ENCODE assay signal across 8 cellular contexts in the genomic region with DNA sequence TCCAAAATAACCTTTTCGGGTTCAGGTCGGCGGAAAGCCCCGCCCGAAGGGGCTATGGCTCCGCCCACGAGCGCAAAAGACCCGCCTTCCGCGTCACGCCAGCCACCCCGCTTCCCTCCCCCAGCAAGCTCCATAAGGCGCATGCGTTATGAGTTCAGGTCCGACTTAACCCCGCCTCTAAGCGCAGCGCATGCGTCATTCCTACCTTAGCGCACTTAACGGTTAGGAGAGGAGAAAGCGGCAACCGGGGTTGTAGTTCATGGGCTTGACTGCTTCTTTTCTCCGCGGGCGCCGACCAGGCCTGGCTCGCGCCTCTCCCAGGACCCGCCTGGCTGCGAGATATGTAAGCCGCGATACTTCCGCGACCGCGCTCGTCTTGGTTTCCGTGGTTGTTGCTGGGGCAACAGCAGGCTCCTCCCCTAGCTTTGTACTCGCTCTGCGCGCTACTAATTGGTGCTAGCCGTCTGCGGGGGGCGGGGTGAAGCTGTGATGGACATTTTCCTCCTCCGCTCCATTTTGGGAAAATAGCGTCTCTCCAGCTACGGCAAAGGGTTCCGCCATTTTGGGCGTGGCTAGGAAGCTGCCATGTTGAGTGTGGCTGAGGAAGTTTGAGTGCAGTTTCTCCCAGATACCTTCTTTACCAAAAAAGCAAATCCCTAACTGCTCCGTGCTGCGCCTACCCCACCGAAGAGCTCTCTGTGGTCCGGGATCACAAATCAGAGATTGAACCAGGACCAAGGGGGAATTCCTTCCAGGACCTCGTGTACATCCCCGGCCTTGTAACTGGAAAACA. TPM values are rescaled to one million over a fixed set of nuclear protein-coding genes. Genes with fewer than 3 reads are reported as not detected.
A peak's percentile ranks its signal among the peaks of the same experiment; 100 is the strongest.
DNase-seq lines count a peak whose midpoint lies in the region; ATAC-seq and TF ChIP-seq lines count a peak whose summit lies in the region.

A gene with protein sequence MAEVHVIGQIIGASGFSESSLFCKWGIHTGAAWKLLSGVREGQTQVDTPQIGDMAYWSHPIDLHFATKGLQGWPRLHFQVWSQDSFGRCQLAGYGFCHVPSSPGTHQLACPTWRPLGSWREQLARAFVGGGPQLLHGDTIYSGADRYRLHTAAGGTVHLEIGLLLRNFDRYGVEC (minus strand): TSS at position 397 of the 793 bp plus-strand sequence. CDS start 630 bp downstream, outside the sequence.

- peak within 1 kb of the TSS; percentile 84 to 91 for H3K4me3 Mint-ChIP-seq in effector memory CD8-positive, alpha-beta T cell

- H3K27me3 Mint-ChIP-seq in effector memory CD8-positive, alpha-beta T cell = no peaks in the 10 kb centered on the region

- H3K27ac Mint-ChIP-seq in effector memory CD8-positive, alpha-beta T cell = peak within 1 kb of the TSS; percentile 98 to 99

- H3K4me1 Mint-ChIP-seq in effector memory CD8-positive, alpha-beta T cell (ENCODE audit: low read depth in 2 of 2) = peaks cover 22 to 27% of the 10 kb centered on the region in 2 donors

- H3K9me3 Mint-ChIP-seq in effector memory CD8-positive, alpha-beta T cell = no peaks in the 10 kb centered on the region

- peaks cover 23% of the 10 kb centered on the region for H3K36me3 Mint-ChIP-seq in effector memory CD8-positive, alpha-beta T cell (ENCODE audit: insufficient read depth)

- peak; percentile 95 for DNase-seq in CMK (ENCODE audit: low read depth)
- peak; percentile 94 for DNase-seq in GM20000 (ENCODE audit: low spot score)
- peak; percentile 100 for DNase-seq in HT-29 (ENCODE audit: low spot score)
- DNase-seq in NOMO-1 (lab: John Stamatoyannopoulos, UW; ENCODE audit: unreplicated experiment in 2 of 2) = peak; percentile 96 to 99
- DNase-seq in activated CD8-positive, alpha-beta memory T cell treated with anti-CD3 and anti-CD28 coated beads for 4 hours (ENCODE audit: low read depth in 2 of 2) = peak; percentile 97
- peak; percentile 97 to 98 (median 97) for DNase-seq in effector memory CD8-positive, alpha-beta T cell
- DNase-seq in medulla oblongata (ENCODE audit: extremely low spot score) = peak; percentile 99
- DNase-seq in stimulated activated CD8-positive, alpha-beta memory T cell treated with anti-CD3 and anti-CD28 coated beads, Interleukin-12 subunit alpha, Interleukin-12 subunit beta, amount 100 ng/mL, for 1 hour (ENCODE audit: low read depth) = peak; percentile 96

- ATAC-seq in effector memory CD8-positive, alpha-beta T cell (replicated peaks) = peak; percentile 93

- TF ChIP-seq CTCF in GM20000 (IDR thresholded peaks at IDR 0.05; ENCODE audit: extremely low read depth, missing control alignments) = no peak

RNA-seq across cellular contexts. Expression of the gene that starts here (rescaled TPM):
- 26.9 and 32.1 TPM in 2 replicates for total RNA-seq in HT-29 (2014; rRNA removed; shearing (Covaris generic))

Comparison
In these comparisons a context has a peak if more than half of its experiments do, and no peak if none do; other contexts are left out.
1. Peak in every context shown above with its lines: DNase-seq and ATAC-seq.